In the genomic region with DNA sequence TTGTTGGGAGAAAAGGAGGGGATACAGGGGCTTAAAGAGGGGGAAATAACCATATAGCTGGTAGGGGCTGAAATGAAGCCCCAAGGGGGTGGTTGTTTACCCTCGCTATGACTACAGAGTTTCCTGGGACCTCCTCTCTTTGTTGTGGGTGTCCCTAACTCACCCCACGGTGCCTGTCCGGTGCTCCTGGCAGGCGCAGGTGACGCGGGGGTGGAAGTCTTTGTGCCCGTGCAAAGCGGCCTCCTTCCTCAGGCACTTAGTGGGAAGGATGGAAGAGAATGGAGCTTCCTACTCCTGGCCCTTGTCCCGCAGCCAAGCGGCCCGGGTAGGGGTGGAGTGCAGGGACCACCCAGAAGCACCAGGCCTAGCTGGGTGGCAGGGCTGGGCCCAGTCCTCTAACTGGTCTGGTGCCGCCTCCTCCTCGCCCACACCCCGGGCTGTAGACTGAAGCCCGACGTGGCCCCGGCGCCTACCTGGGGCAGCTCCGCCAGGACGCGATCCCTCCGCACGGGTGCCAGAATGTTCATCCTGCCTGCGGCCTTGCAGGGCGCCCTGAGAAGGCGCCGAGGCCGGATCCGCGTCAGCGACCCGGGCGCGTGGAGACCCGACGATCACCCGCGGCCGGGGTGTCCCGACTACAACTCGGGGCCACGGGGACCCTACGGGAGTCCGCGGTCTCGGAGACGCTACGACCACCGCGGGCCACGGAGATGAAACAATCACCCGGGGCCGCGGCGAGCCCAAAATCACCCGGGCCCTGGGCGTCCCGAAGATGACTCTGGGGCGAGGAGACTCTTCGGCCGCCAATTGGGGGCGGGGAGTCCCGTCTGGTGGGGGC, we compare ENCODE assay signal across 6 cellular contexts. TPM values are rescaled to one million over a fixed set of nuclear protein-coding genes. Genes with fewer than 3 reads are reported as not detected.
DNase-seq lines count a peak whose midpoint lies in the region; ATAC-seq and FAIRE-seq lines count a peak whose summit lies in the region.

No MANE protein-coding gene starts in this region.

- H3K27me3 Mint-ChIP-seq in dendritic cell treated with granulocyte-macrophage colony-stimulating factor and Interleukin-4, amounts not matched to agents 40 ng/mL and 50 ng/mL, for 4 days = peaks cover 2% of the 10 kb centered on the region

- peak overlapping the region; percentile 95 for H3K18ac ChIP-seq in trophoblast cell (ENCODE audit: low read length)

- ATAC-seq in left lobe of liver (no peak), HG03520 (IDR thresholded peaks at IDR 0.05; ENCODE audit: unreplicated experiment) (no peak)

- peak overlapping the region; percentile 76 for H3K4me2 ChIP-seq in trophoblast cell (ENCODE audit: low read length)

- H3K4me1 ChIP-seq in trophoblast cell (ENCODE audit: control insufficient read depth in 1 of 2, insufficient read depth in 2 of 2, low read length in 2 of 2) = peaks cover 15 to 25% of the 10 kb centered on the region in 2 experiments

- WGBS in trophoblast cell (ENCODE audit: extremely low coverage, insufficient coverage, insufficient read length) = no CpG with 5 or more reads among the region's 63 CpGs

- peaks cover 26% of the 10 kb centered on the region for H3K79me2 ChIP-seq in trophoblast cell (ENCODE audit: control insufficient read depth, insufficient read depth, low read length, poor library complexity)

- peak overlapping the region; percentile 89 for H4K12ac ChIP-seq in trophoblast cell (ENCODE audit: low read depth, low read length)

- peak overlapping the region; percentile 92 for H2BK5ac ChIP-seq in trophoblast cell (ENCODE audit: low read depth, low read length, poor library complexity)

- peak overlapping the region; percentile 84 for H3K4me3 Mint-ChIP-seq in dendritic cell treated with granulocyte-macrophage colony-stimulating factor and Interleukin-4, amounts not matched to agents 40 ng/mL and 50 ng/mL, for 4 days

- H4K8ac ChIP-seq in trophoblast cell (ENCODE audit: low read depth, low read length) = peak overlapping the region; percentile 87

- H2AK5ac ChIP-seq in trophoblast cell (ENCODE audit: low read length) = peak overlapping the region; percentile 60

- H3K23ac ChIP-seq in trophoblast cell (ENCODE audit: low read length) = no peak overlapping the region

- H4K91ac ChIP-seq in trophoblast cell (ENCODE audit: low read depth, low read length) = peak overlapping the region; percentile 93

- peaks cover 57% of the 10 kb centered on the region for H3K4me1 Mint-ChIP-seq in dendritic cell treated with granulocyte-macrophage colony-stimulating factor and Interleukin-4, amounts not matched to agents 40 ng/mL and 50 ng/mL, for 4 days (ENCODE audit: low read depth)

- FAIRE-seq in HTR-8/SVneo (lab: Jason Lieb, UNC) = peak; percentile 13

- no peaks in the 10 kb centered on the region for H3K9me3 Mint-ChIP-seq in dendritic cell treated with granulocyte-macrophage colony-stimulating factor and Interleukin-4, amounts not matched to agents 40 ng/mL and 50 ng/mL, for 4 days

- peaks cover 34 to 40% of the 10 kb centered on the region in 2 experiments for H3K36me3 ChIP-seq in trophoblast cell (ENCODE audit: control insufficient read depth in 1 of 2, insufficient read depth in 2 of 2, low read length in 2 of 2)

- peak overlapping the region; percentile 31 for H2BK12ac ChIP-seq in trophoblast cell (ENCODE audit: low read length)

- peak overlapping the region; percentile 56 for H3K4ac ChIP-seq in trophoblast cell (ENCODE audit: low read depth, low read length)

- H3K27ac ChIP-seq in trophoblast cell (ENCODE audit: low read depth, low read length) = peak overlapping the region; percentile 95

- peak overlapping the region; percentile 59 for H2AFZ ChIP-seq in trophoblast cell (ENCODE audit: insufficient read depth, low read length, poor library complexity)

- peak overlapping the region; percentile 87 for H3K4me3 ChIP-seq in trophoblast cell (ENCODE audit: low read depth, low read length)

- peaks cover 31% of the 10 kb centered on the region for H3K79me1 ChIP-seq in trophoblast cell (ENCODE audit: low read length)

- H3K27me3 ChIP-seq in trophoblast cell (ENCODE audit: insufficient read depth, low read length) = no peaks in the 10 kb centered on the region

- peaks cover 5% of the 10 kb centered on the region for H3K9me3 ChIP-seq in trophoblast cell (ENCODE audit: insufficient read depth, low read depth, low read length)

- H3K9ac ChIP-seq in trophoblast cell (ENCODE audit: low read length) = peak overlapping the region; percentile 93

- intact Hi-C loops in dendritic cell treated with granulocyte-macrophage colony-stimulating factor and Interleukin-4, amounts not matched to agents 40 ng/mL and 50 ng/mL, for 4 days (cut with micrococcal nuclease) = loop anchor here (5.0 kb wide), 1 partner anchor 70 kb away; a partner anchor contains a TSS

- peak overlapping the region; percentile 91 for H3K27ac Mint-ChIP-seq in dendritic cell treated with granulocyte-macrophage colony-stimulating factor and Interleukin-4, amounts not matched to agents 40 ng/mL and 50 ng/mL, for 4 days

- H3K36me3 Mint-ChIP-seq in dendritic cell treated with granulocyte-macrophage colony-stimulating factor and Interleukin-4, amounts not matched to agents 40 ng/mL and 50 ng/mL, for 4 days (ENCODE audit: low read depth) = peaks cover 53% of the 10 kb centered on the region

- H2BK120ac ChIP-seq in trophoblast cell (ENCODE audit: insufficient read depth, low read length, poor library complexity) = peak overlapping the region; percentile 83

- peak overlapping the region; percentile 91 for H3K14ac ChIP-seq in trophoblast cell (ENCODE audit: low read length)

- DNase-seq in HTR-8/SVneo (ENCODE audit: insufficient read length, low spot score) = no peak
- DNase-seq in trophoblast cell = peak; percentile 27 to 56
- DNase-seq in left lobe of liver (ENCODE audit: low spot score) = no peak
- no peak for DNase-seq in Kasumi-1 (lab: John Stamatoyannopoulos, UW)

RNA-seq across cellular contexts. Expression of a gene that starts 0.7 kb away (rescaled TPM):
- 107 and 110 TPM in 2 replicates for polyA plus RNA-seq in trophoblast cell (2013)
- 4.9 TPM for total RNA-seq in left lobe of liver

RNA-seq across cellular contexts. Expression of a gene that starts 2.8 kb away (rescaled TPM):
- 2,630 and 2,632 TPM in 2 replicates for polyA plus RNA-seq in trophoblast cell (2013)
- total RNA-seq in left lobe of liver = 346 TPM

RNA-seq across cellular contexts. Expression of a gene that starts 5.3 kb away (rescaled TPM):
- 5.4 and 5.7 TPM in 2 replicates for polyA plus RNA-seq in trophoblast cell (2013)
- total RNA-seq in left lobe of liver = 0.73 TPM

RNA-seq across cellular contexts. Expression of a gene that starts 9.1 kb away (rescaled TPM):
- polyA plus RNA-seq in trophoblast cell (2013) = 29.4 and 32.8 TPM in 2 replicates
- total RNA-seq in left lobe of liver = 4.8 TPM

RNA-seq across cellular contexts. Expression of a gene that starts 11.6 kb away (rescaled TPM):
- 3.8 and 4.4 TPM in 2 replicates for polyA plus RNA-seq in trophoblast cell (2013)
- total RNA-seq in left lobe of liver = 3.2 TPM

Comparison
In these comparisons a context has a peak if more than half of its experiments do, and no peak if none do; other contexts are left out.
1. DNase-seq: peak in trophoblast cell (2 of 2); none in HTR-8/SVneo (single experiment), left lobe of liver (single experiment) and Kasumi-1 (0 of 2).